Comparison of ENCODE assay signal across 28 cellular contexts in the genomic region with DNA sequence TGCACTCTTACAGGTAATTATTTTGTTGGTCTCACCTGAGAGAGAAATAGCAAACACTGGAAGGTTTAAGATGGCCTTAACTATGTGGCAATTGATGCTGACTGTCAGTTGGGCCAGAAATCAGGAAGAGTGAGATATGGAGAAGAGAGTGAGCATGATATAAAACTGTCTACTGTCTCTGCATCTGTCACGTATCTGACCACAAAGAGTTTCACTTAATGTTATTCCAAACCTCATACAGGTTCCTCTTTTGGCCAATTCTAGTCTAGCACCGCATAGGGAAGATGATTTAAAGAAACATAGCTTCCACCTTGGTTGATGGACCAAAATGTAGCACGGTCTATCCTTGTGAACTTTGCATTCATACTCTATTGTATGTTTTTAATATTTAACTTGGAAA.
DNase-seq lines count a peak whose midpoint lies in the region; ATAC-seq and TF ChIP-seq lines count a peak whose summit lies in the region.
"Had no signal": no experiment of that assay in that cellular context is flagged by ENCODE, and none has a peak within 500 bp of the region (broad histone marks: within the 10 kb centered on the region; RNA-seq: fewer than 3 reads in every experiment).

No MANE protein-coding gene starts in this region.

- H3K9me3 ChIP-seq in MM.1S (replicated peaks; ENCODE audit: insufficient read depth, low read length): no peaks in the 10 kb centered on the region
- no peaks in the 10 kb centered on the region for H3K9me3 ChIP-seq in naive thymus-derived CD4-positive, alpha-beta T cell (ENCODE audit: control insufficient read depth in 2 of 3, low read length in 3 of 3)
- H3K9me3 ChIP-seq: lower lobe of right lung, sigmoid colon, transverse colon had no signal

- H3K4me3 ChIP-seq in MM.1S (ENCODE audit: low read length): no peak overlapping the region
- H3K4me3 ChIP-seq in naive thymus-derived CD4-positive, alpha-beta T cell (ENCODE audit: low read length): no peak overlapping the region
- H3K4me3 ChIP-seq: lower lobe of right lung, sigmoid colon, SK-N-MC, transverse colon had no signal

- no peak overlapping the region for H2AFZ ChIP-seq in MM.1S (ENCODE audit: low read length)

- H3K9me2 ChIP-seq in MM.1S (replicated peaks; ENCODE audit: insufficient read depth, low read length): no peaks in the 10 kb centered on the region

- no peaks in the 10 kb centered on the region for H3K27me3 ChIP-seq in MM.1S (replicated peaks; ENCODE audit: insufficient read depth, low read length)
- H3K27me3 ChIP-seq in naive thymus-derived CD4-positive, alpha-beta T cell (ENCODE audit: control insufficient read depth in 2 of 2, insufficient read depth in 2 of 2, low read length in 2 of 2): no peaks in the 10 kb centered on the region
- H3K27me3 ChIP-seq: sigmoid colon, transverse colon had no signal

- peaks cover 6% of the 10 kb centered on the region for H3K4me1 ChIP-seq in MM.1S (ENCODE audit: low read length)
- no peaks in the 10 kb centered on the region for H3K4me1 ChIP-seq in naive thymus-derived CD4-positive, alpha-beta T cell (ENCODE audit: control insufficient read depth in 2 of 2, insufficient read depth in 2 of 2, low read length in 2 of 2)
- H3K4me1 ChIP-seq: lower lobe of right lung, sigmoid colon, transverse colon had no signal

- POLR2A ChIA-PET in naive thymus-derived CD4-positive, alpha-beta T cell (lab: Charles Lee): no interaction called here
- POLR2A ChIA-PET in T-cell (lab: Charles Lee): no interaction called here

- no peaks in the 10 kb centered on the region for H3K4me1 Mint-ChIP-seq in naive thymus-derived CD4-positive, alpha-beta T cell
- H3K4me1 Mint-ChIP-seq in T-cell: no peaks in the 10 kb centered on the region
- H3K4me1 Mint-ChIP-seq: activated CD4-positive, alpha-beta memory T cell treated with anti-CD3 and anti-CD28 coated beads, Interleukin-2, amount 10 ng/mL, durations not matched to agents 7 days and 5 days; activated naive CD8-positive, alpha-beta T cell treated with anti-CD3 and anti-CD28 coated beads for 36 hours; neural crest cell had no signal

- H3K4me3 Mint-ChIP-seq in naive thymus-derived CD4-positive, alpha-beta T cell: no peak overlapping the region
- no peak overlapping the region for H3K4me3 Mint-ChIP-seq in T-cell
- H3K4me3 Mint-ChIP-seq: activated CD4-positive, alpha-beta memory T cell treated with anti-CD3 and anti-CD28 coated beads, Interleukin-2, amount 10 ng/mL, durations not matched to agents 7 days and 5 days; activated naive CD8-positive, alpha-beta T cell treated with anti-CD3 and anti-CD28 coated beads for 36 hours; CD4-positive, alpha-beta T cell; dendritic cell treated with granulocyte-macrophage colony-stimulating factor and Interleukin-4, amounts not matched to agents 40 ng/mL and 50 ng/mL, for 4 days; IgD-negative memory B cell; neural crest cell; T-helper 2 cell treated with Interferon-gamma antibody and Interleukin-4, amounts not matched to agents 5 μg/mL and 100 μg/mL, for 36 hours had no signal

- no peaks in the 10 kb centered on the region for H3K36me3 ChIP-seq in MM.1S (replicated peaks; ENCODE audit: insufficient read depth, low read length)
- no peaks in the 10 kb centered on the region for H3K36me3 ChIP-seq in naive thymus-derived CD4-positive, alpha-beta T cell (ENCODE audit: control insufficient read depth in 2 of 3, insufficient read depth in 3 of 3, low read length in 3 of 3)
- H3K36me3 ChIP-seq: lower lobe of right lung, sigmoid colon, transverse colon had no signal

- H3K79me2 ChIP-seq in MM.1S (ENCODE audit: low read length): no peaks in the 10 kb centered on the region

- CTCF ChIA-PET in naive thymus-derived CD4-positive, alpha-beta T cell (lab: Charles Lee): no interaction called here
- CTCF ChIA-PET in T-cell (lab: Charles Lee): no interaction called here

- no peak overlapping the region for H3K9ac ChIP-seq in MM.1S (ENCODE audit: low read length)

- H4K20me1 ChIP-seq in MM.1S (ENCODE audit: insufficient read depth, low read length): no peaks in the 10 kb centered on the region

- intact Hi-C loops in naive thymus-derived CD4-positive, alpha-beta T cell (cut with micrococcal nuclease): no loop called here

- H3F3A ChIP-seq in MM.1S (ENCODE audit: insufficient read depth, low read length): no peaks in the 10 kb centered on the region

- H3K36me3 Mint-ChIP-seq in naive thymus-derived CD4-positive, alpha-beta T cell: peaks cover 0 to 4% (median 0%) of the 10 kb centered on the region in 5 donors
- no peaks in the 10 kb centered on the region for H3K36me3 Mint-ChIP-seq in T-cell
- H3K36me3 Mint-ChIP-seq: activated naive CD8-positive, alpha-beta T cell treated with anti-CD3 and anti-CD28 coated beads for 36 hours; IgD-negative memory B cell had no signal

- H3K4me2 ChIP-seq in MM.1S (ENCODE audit: low read depth, low read length): no peak overlapping the region

- H3K27me3 Mint-ChIP-seq in naive thymus-derived CD4-positive, alpha-beta T cell: no peaks in the 10 kb centered on the region
- H3K27me3 Mint-ChIP-seq in T-cell: no peaks in the 10 kb centered on the region
- H3K27me3 Mint-ChIP-seq: activated CD4-positive, alpha-beta memory T cell treated with anti-CD3 and anti-CD28 coated beads, Interleukin-2, amount 10 ng/mL, durations not matched to agents 7 days and 5 days; activated naive CD8-positive, alpha-beta T cell treated with anti-CD3 and anti-CD28 coated beads for 36 hours; CD4-positive, alpha-beta T cell; dendritic cell treated with granulocyte-macrophage colony-stimulating factor and Interleukin-4, amounts not matched to agents 40 ng/mL and 50 ng/mL, for 4 days; IgD-negative memory B cell had no signal

- no peak overlapping the region for H3K27ac Mint-ChIP-seq in naive thymus-derived CD4-positive, alpha-beta T cell
- no peak overlapping the region for H3K27ac Mint-ChIP-seq in T-cell
- H3K27ac Mint-ChIP-seq: activated CD4-positive, alpha-beta memory T cell treated with anti-CD3 and anti-CD28 coated beads, Interleukin-2, amount 10 ng/mL, durations not matched to agents 7 days and 5 days; activated naive CD8-positive, alpha-beta T cell treated with anti-CD3 and anti-CD28 coated beads for 36 hours; CD4-positive, alpha-beta T cell; dendritic cell treated with granulocyte-macrophage colony-stimulating factor and Interleukin-4, amounts not matched to agents 40 ng/mL and 50 ng/mL, for 4 days; IgD-negative memory B cell; T-helper 2 cell treated with Interferon-gamma antibody and Interleukin-4, amounts not matched to agents 5 μg/mL and 100 μg/mL, for 36 hours had no signal

- peak; percentile 18 for DNase-seq in MM.1S
- peak; percentile 4 for DNase-seq in SKM-1 (lab: John Stamatoyannopoulos, UW; ENCODE audit: unreplicated experiment)
- DNase-seq in naive thymus-derived CD4-positive, alpha-beta T cell: no peak
- DNase-seq in NCI-H1048 (lab: John Stamatoyannopoulos, UW): no peak
- DNase-seq in omental fat pad (ENCODE audit: low spot score): no peak
- no peak for DNase-seq in T-cell
- DNase-seq: activated CD4-positive, alpha-beta memory T cell treated with anti-CD3 and anti-CD28 coated beads, Interleukin-2, amount 10 ng/mL, durations not matched to agents 7 days and 5 days; activated effector memory CD4-positive, alpha-beta T cell treated with Interleukin-2 at 50 U/mL for 16 hours; activated naive CD8-positive, alpha-beta T cell treated with anti-CD3 and anti-CD28 coated beads for 36 hours; caudate nucleus; CD4-positive, alpha-beta T cell; DMS 273 treated with DMSO at 0.1 percent for 48 hours; H7; kidney glomerular epithelial cell; lower lobe of right lung; NCI-H524 treated with DMSO at 0.1 percent for 48 hours; posterior cingulate gyrus; sigmoid colon; stimulated activated CD4-positive, alpha-beta T cell treated with anti-CD3 and anti-CD28 coated beads, Interleukin-15, amount 100 ng/mL, for 24 hours; transverse colon had no signal

- H3K27ac ChIP-seq in MM.1S (ENCODE audit: low read length): no peak overlapping the region
- no peak overlapping the region for H3K27ac ChIP-seq in naive thymus-derived CD4-positive, alpha-beta T cell (ENCODE audit: low read depth, low read length)
- H3K27ac ChIP-seq: lower lobe of right lung, sigmoid colon, SK-N-MC, transverse colon had no signal

- H3K9me3 Mint-ChIP-seq in naive thymus-derived CD4-positive, alpha-beta T cell: peaks cover 0 to 10% (median 5%) of the 10 kb centered on the region in 11 donors
- peaks cover 0 to 10% (median 5%) of the 10 kb centered on the region in 3 donors for H3K9me3 Mint-ChIP-seq in T-cell
- H3K9me3 Mint-ChIP-seq: activated CD4-positive, alpha-beta memory T cell treated with anti-CD3 and anti-CD28 coated beads, Interleukin-2, amount 10 ng/mL, durations not matched to agents 7 days and 5 days had no signal

- TF ChIP-seq CTCF in MM.1S (IDR thresholded peaks at IDR 0.05; ENCODE audit: low read length): no peak
- no peak for TF ChIP-seq CTCF in omental fat pad (IDR thresholded peaks at IDR 0.05)

- ATAC-seq in GM19452 (IDR thresholded peaks at IDR 0.05; ENCODE audit: unreplicated experiment) (peak; percentile 63), GM21515 (IDR thresholded peaks at IDR 0.05; ENCODE audit: unreplicated experiment) (no peak), omental fat pad (ENCODE audit: low FRiP score) (no peak), T-cell (replicated peaks in 1 of 4) (no peak)
- ATAC-seq in naive thymus-derived CD4-positive, alpha-beta T cell: peak; percentile 68
- ATAC-seq: activated CD4-positive, CD25-positive, alpha-beta regulatory T cell treated with anti-CD3 and anti-CD28 coated beads, Interleukin-2, amount 50 U/mL, for 24 hours had no signal

Comparison
In these comparisons a context has a peak if more than half of its experiments do, and no peak if none do; other contexts are left out.
1. ATAC-seq: peak in GM19452 (single experiment) and naive thymus-derived CD4-positive, alpha-beta T cell (single experiment); none in GM21515 (single experiment), omental fat pad (single experiment) and T-cell (0 of 4).
2. DNase-seq: peak in MM.1S (single experiment) and SKM-1 (single experiment); none in naive thymus-derived CD4-positive, alpha-beta T cell (0 of 9), NCI-H1048 (single experiment), omental fat pad (single experiment) and T-cell (0 of 34).